In genomic region chrX:30309139-30309571, GRCh38 we compare ENCODE assay signal across 10 cellular contexts. TPM values are rescaled to one million over a fixed set of nuclear protein-coding genes. Genes with fewer than 3 reads are reported as not detected.
DNase-seq lines count a peak whose midpoint lies in the region; ATAC-seq and TF ChIP-seq lines count a peak whose summit lies in the region.
"Had no signal": no experiment of that assay in that cellular context is flagged by ENCODE, and none has a peak within 500 bp of the region (broad histone marks: within the 10 kb centered on the region; RNA-seq: fewer than 3 reads in every experiment).

Gene NR0B1, minus strand, starts transcription at chrX:30309390. Its CDS starts 27 bp downstream, at chrX:30309363.

- H3F3A ChIP-seq in SK-N-SH (replicated peaks; ENCODE audit: insufficient read depth): no peaks in the 10 kb centered on the region
- no peaks in the 10 kb centered on the region for H3F3A ChIP-seq in smooth muscle cell (ENCODE audit: low read depth)

- H3K9me3 ChIP-seq in HEK293 (ENCODE audit: control insufficient read depth, insufficient read depth, low read depth, low read length) (no peaks in the 10 kb centered on the region), SK-N-SH (no peaks in the 10 kb centered on the region), smooth muscle cell (replicated peaks; ENCODE audit: low read depth) (peaks cover 6% of the 10 kb centered on the region), Karpas-422 (ENCODE audit: low read length) (no peaks in the 10 kb centered on the region)

- H4K20me1 ChIP-seq in SK-N-SH (ENCODE audit: insufficient read depth) (no peaks in the 10 kb centered on the region), smooth muscle cell (ENCODE audit: low read depth) (no peaks in the 10 kb centered on the region), Karpas-422 (ENCODE audit: insufficient read depth, low read depth, low read length) (no peaks in the 10 kb centered on the region)

- H3K4me3 ChIP-seq in HEK293 (ENCODE audit: low read depth, low read length) (peak within 1 kb of the TSS; percentile 38), SK-N-SH (ENCODE audit: low read depth in 2 of 2, low read length in 1 of 2) (peak within 1 kb of the TSS; percentile 39 to 46; a peak in 3 of 4 replicates), smooth muscle cell (peak within 1 kb of the TSS; percentile 36), Karpas-422 (ENCODE audit: low read length) (no peak within 1 kb of the TSS)
- H3K4me3 ChIP-seq: skin epidermis had no signal

- H3K27me3 ChIP-seq in SK-N-SH (ENCODE audit: insufficient read depth) (peaks cover 17% of the 10 kb centered on the region), smooth muscle cell (ENCODE audit: low read depth) (peaks cover 40% of the 10 kb centered on the region), Karpas-422 (ENCODE audit: low read length) (no peaks in the 10 kb centered on the region)

- no peak within 1 kb of the TSS; the same call in 1 of the 2 replicates for H2AFZ ChIP-seq in SK-N-SH (ENCODE audit: low read depth)
- no peak within 1 kb of the TSS for H2AFZ ChIP-seq in smooth muscle cell (ENCODE audit: low read depth)
- no peak within 1 kb of the TSS for H2AFZ ChIP-seq in Karpas-422 (ENCODE audit: low read length)

- TF ChIP-seq EP300 in SK-N-SH (IDR thresholded peaks at IDR 0.05; ENCODE audit: borderline replicate concordance in 1 of 2, low read depth in 1 of 2, low read length in 1 of 2): no peak

- DNase-seq in SK-N-SH (no peak), left ventricle myocardium superior (peak; percentile 33), smooth muscle cell (lab: John Stamatoyannopoulos, UW; ENCODE audit: unreplicated experiment) (no peak), ureter (ENCODE audit: low spot score) (no peak), Karpas-422 (no peak)
- DNase-seq: activated effector memory CD4-positive, alpha-beta T cell treated with Interleukin-2 at 50 U/mL for 16 hours had no signal

- H3K9ac ChIP-seq in SK-N-SH (no peak within 1 kb of the TSS), smooth muscle cell (ENCODE audit: low read depth) (no peak within 1 kb of the TSS), Karpas-422 (ENCODE audit: low read length) (no peak within 1 kb of the TSS)

- TF ChIP-seq RAD21 in SK-N-SH (IDR thresholded peaks at IDR 0.05; ENCODE audit: low read length): no peak

- WGBS in SK-N-SH (ENCODE audit: low lambda C conversion rate): 21% methylated on average over 6 of the region's 46 CpGs
- WGBS in smooth muscle cell (ENCODE audit: low lambda C conversion rate): 38% methylated on average over 45 of the region's 46 CpGs

- peak; percentile 87 for ATAC-seq in left ventricle myocardium superior
- no peak for ATAC-seq in GM21381 (IDR thresholded peaks at IDR 0.05; ENCODE audit: unreplicated experiment)

- peak within 1 kb of the TSS; percentile 63 for H3K4me2 ChIP-seq in SK-N-SH
- peak within 1 kb of the TSS; percentile 72 for H3K4me2 ChIP-seq in smooth muscle cell
- no peak within 1 kb of the TSS for H3K4me2 ChIP-seq in Karpas-422 (ENCODE audit: low read depth, low read length, poor library complexity, severe bottlenecking)

- H3K79me2 ChIP-seq in SK-N-SH (ENCODE audit: insufficient read depth) (no peaks in the 10 kb centered on the region), smooth muscle cell (ENCODE audit: low read depth) (no peaks in the 10 kb centered on the region), Karpas-422 (ENCODE audit: low read length) (no peaks in the 10 kb centered on the region)

- no peak for TF ChIP-seq CTCF in HEK293 (tag by site-specific recombination; IDR thresholded peaks at IDR 0.05)
- TF ChIP-seq CTCF in SK-N-SH (IDR thresholded peaks at IDR 0.05): no peak
- TF ChIP-seq CTCF in smooth muscle cell (IDR thresholded peaks at IDR 0.05; ENCODE audit: borderline replicate concordance, insufficient read depth, poor library complexity, severe bottlenecking): no peak

- H3K9me2 ChIP-seq in SK-N-SH: no peaks in the 10 kb centered on the region
- no peaks in the 10 kb centered on the region for H3K9me2 ChIP-seq in Karpas-422 (replicated peaks; ENCODE audit: insufficient read depth, low read length)

- H3K4me1 ChIP-seq in HEK293 (ENCODE audit: control insufficient read depth, insufficient read depth, low read length) (no peaks in the 10 kb centered on the region), SK-N-SH (ENCODE audit: control insufficient read depth in 1 of 2, insufficient read depth in 2 of 2, low read depth in 1 of 2, low read length in 1 of 2) (no peaks in the 10 kb centered on the region), smooth muscle cell (ENCODE audit: low read depth) (no peaks in the 10 kb centered on the region), Karpas-422 (ENCODE audit: low read length) (no peaks in the 10 kb centered on the region)

- H3K36me3 ChIP-seq in HEK293 (ENCODE audit: control insufficient read depth in 2 of 2, insufficient read depth in 1 of 2, low read length in 2 of 2) (no peaks in the 10 kb centered on the region), SK-N-SH (replicated peaks in 1 of 2; ENCODE audit: control insufficient read depth in 1 of 2, insufficient read depth in 2 of 2, low read length in 1 of 2) (no peaks in the 10 kb centered on the region), smooth muscle cell (ENCODE audit: low read depth) (no peaks in the 10 kb centered on the region), Karpas-422 (ENCODE audit: insufficient read depth, low read length) (no peaks in the 10 kb centered on the region)

- CTCF ChIA-PET in HEK293 (lab: Yijun Ruan, JAX) (no interaction called here), SK-N-SH (lab: Yijun Ruan, JAX) (no interaction called here)

- POLR2A ChIA-PET in HEK293 (lab: Yijun Ruan, JAX) (no interaction called here), SK-N-SH (lab: Yijun Ruan, JAX) (no interaction called here)

- intact Hi-C loops in left ventricle myocardium superior (cut with micrococcal nuclease): no loop called here

- H3K27ac ChIP-seq in HEK293 (ENCODE audit: extremely low read depth, low read depth, low read length) (no peak within 1 kb of the TSS), SK-N-SH (ENCODE audit: low read depth in 2 of 2, low read length in 1 of 2) (no peak within 1 kb of the TSS), smooth muscle cell (ENCODE audit: low read depth) (no peak within 1 kb of the TSS), Karpas-422 (ENCODE audit: low read length) (no peak within 1 kb of the TSS)
- H3K27ac ChIP-seq: skin epidermis had no signal

TF ChIP-seq in HEK293, 187 proteins besides CTCF, POLR2A, EP300 and RAD21 (continues in another document):
- TF ChIP-seq ZFP37 (tag by site-specific recombination; IDR thresholded peaks at IDR 0.05) (no peak), ATF2 (tag by site-specific recombination; IDR thresholded peaks at IDR 0.05; ENCODE audit: low read depth) (no peak), KLF1 (tag by site-specific recombination; IDR thresholded peaks at IDR 0.05) (no peak), OVOL3 (tag by site-specific recombination; IDR thresholded peaks at IDR 0.05) (no peak), ZNF514 (tag by site-specific recombination; IDR thresholded peaks at IDR 0.05) (no peak)

TF ChIP-seq in SK-N-SH, 30 proteins besides CTCF, POLR2A, EP300 and RAD21 (continues in another document):
- no peak for TF ChIP-seq RCOR1 (IDR thresholded peaks at IDR 0.05; ENCODE audit: low read length)
- no peak for TF ChIP-seq TCF12 (IDR thresholded peaks at IDR 0.05)
- TF ChIP-seq ELF1 (IDR thresholded peaks at IDR 0.05): no peak
- no peak for TF ChIP-seq CHD2 (IDR thresholded peaks at IDR 0.05; ENCODE audit: low read length, partially characterized antibody)
- TF ChIP-seq RXRA (IDR thresholded peaks at IDR 0.05; ENCODE audit: borderline replicate concordance, low read depth): no peak
- no peak for TF ChIP-seq TEAD4 (IDR thresholded peaks at IDR 0.05; ENCODE audit: borderline replicate concordance, insufficient read depth)
- no peak for TF ChIP-seq NFIC (IDR thresholded peaks at IDR 0.05; ENCODE audit: borderline replicate concordance)
- no peak for TF ChIP-seq GABPA (IDR thresholded peaks at IDR 0.05; ENCODE audit: low read depth)
- TF ChIP-seq GATA2 (CRISPR knock-in tag; IDR thresholded peaks at IDR 0.05): no peak
- TF ChIP-seq TAF1 (IDR thresholded peaks at IDR 0.05; ENCODE audit: borderline replicate concordance, low read depth, low read length): no peak
- TF ChIP-seq FOXJ3 (CRISPR knock-in tag; IDR thresholded peaks at IDR 0.05): no peak
- no peak for TF ChIP-seq PBX3 (IDR thresholded peaks at IDR 0.05)

RNA-seq across cellular contexts. Expression of gene NR0B1, which starts in this region (rescaled TPM):
- polyA plus RNA-seq in SK-N-SH (2012; rRNA removed) (2.2 and 2.3 TPM in 2 replicates), smooth muscle cell (not detected in 2 replicates)
- 1.6 and 2.5 TPM in 2 replicates for polyA plus RNA-seq in SK-N-SH (2012; cell fraction: cytosol; rRNA removed)
- 3.0 and 3.3 TPM in 2 replicates for polyA plus RNA-seq in SK-N-SH (2012; cell fraction: nucleus; rRNA removed)
- total RNA-seq in left ventricle myocardium superior (not detected), smooth muscle cell (not detected in 2 replicates), ureter (not detected)
- total RNA-seq in Karpas-422 (2014; rRNA removed; shearing (Covaris generic); ENCODE audit: low replicate concordance): not detected in 2 replicates
- total RNA-seq: M059J had no signal

Comparison
In these comparisons a context has a peak if more than half of its experiments do, and no peak if none do; other contexts are left out.
1. Peak in DNase-seq and ATAC-seq in left ventricle myocardium superior; RNA of the gene not detected or under 1 TPM.